20 cellular contexts compared by ENCODE assay signal in genomic region chr3:71816757-71817156, GRCh38. TPM values are rescaled to one million over a fixed set of nuclear protein-coding genes. Genes with fewer than 3 reads are reported as not detected.
A peak's percentile ranks its signal among the peaks of the same experiment; 100 is the strongest.
DNase-seq lines count a peak whose midpoint lies in the region; ATAC-seq and TF ChIP-seq lines count a peak whose summit lies in the region.
"Had no signal": no experiment of that assay in that cellular context is flagged by ENCODE, and none has a peak within 500 bp of the region (broad histone marks: within the 10 kb centered on the region; RNA-seq: fewer than 3 reads in every experiment).

No MANE protein-coding gene starts in this region.

- H3K27me3 ChIP-seq in esophagus muscularis mucosa = no peaks in the 10 kb centered on the region
- H3K27me3 ChIP-seq: BE2C had no signal

- peaks cover 96% of the 10 kb centered on the region for H3K27me3 Mint-ChIP-seq in WTC11 (ENCODE audit: low read depth)

- TF ChIP-seq EP300 in esophagus muscularis mucosa (IDR thresholded peaks at IDR 0.05) = no peak

- TF ChIP-seq POLR2A in esophagus muscularis mucosa (IDR thresholded peaks at IDR 0.05; ENCODE audit: low read depth) = no peak

- no peak overlapping the region for H3K27ac Mint-ChIP-seq in WTC11
- H3K27ac Mint-ChIP-seq: CD4-positive, CD25-positive, alpha-beta regulatory T cell; CD8-positive, alpha-beta memory T cell had no signal

- no peak overlapping the region for H3K4me3 Mint-ChIP-seq in WTC11
- H3K4me3 Mint-ChIP-seq: CD4-positive, CD25-positive, alpha-beta regulatory T cell; CD8-positive, alpha-beta memory T cell had no signal

- POLR2A ChIA-PET in HEK293 (lab: Yijun Ruan, JAX) (no interaction called here), WTC11 (lab: Charles Lee) (no interaction called here)

- no peaks in the 10 kb centered on the region for H3K9me3 Mint-ChIP-seq in WTC11
- H3K9me3 Mint-ChIP-seq: CD4-positive, CD25-positive, alpha-beta regulatory T cell; CD8-positive, alpha-beta memory T cell had no signal

- intact Hi-C loops in esophagus muscularis mucosa (cut with DNase I) = no loop called here

- H3K4me3 ChIP-seq in HEK293 (ENCODE audit: low read depth, low read length) = no peak overlapping the region
- H3K4me3 ChIP-seq in esophagus muscularis mucosa = no peak overlapping the region
- H3K4me3 ChIP-seq: GM12878, GM23248 had no signal

- H3K4me1 Mint-ChIP-seq in WTC11 = peaks cover 23% of the 10 kb centered on the region
- H3K4me1 Mint-ChIP-seq: CD4-positive, CD25-positive, alpha-beta regulatory T cell; CD8-positive, alpha-beta memory T cell had no signal

- H3K36me3 Mint-ChIP-seq in WTC11 = no peaks in the 10 kb centered on the region
- H3K36me3 Mint-ChIP-seq: CD4-positive, CD25-positive, alpha-beta regulatory T cell had no signal

- H3K9me3 ChIP-seq in HEK293 (ENCODE audit: control insufficient read depth, insufficient read depth, low read depth, low read length) (no peaks in the 10 kb centered on the region), esophagus muscularis mucosa (no peaks in the 10 kb centered on the region)
- H3K9me3 ChIP-seq: BE2C had no signal

- WGBS in esophagus muscularis mucosa = 87% methylated on average over 4 of the region's 4 CpGs

- DNase-seq in WTC11 (ENCODE audit: low spot score) = no peak
- peak; percentile 83 for DNase-seq in esophagus muscularis mucosa (ENCODE audit: extremely low spot score)
- DNase-seq in SKM-1 (lab: John Stamatoyannopoulos, UW; ENCODE audit: unreplicated experiment) = no peak
- DNase-seq in NCI-H2171 (lab: John Stamatoyannopoulos, UW) = no peak
- DNase-seq: ACHN; BE2C; C1 segment of cervical spinal cord; CD4-positive, CD25-positive, alpha-beta regulatory T cell; CD8-positive, alpha-beta memory T cell; COR-L47; DMS 273 treated with DMSO at 0.1 percent for 48 hours; DMS53; DND-41; EL had no signal

- TF ChIP-seq CTCF in HEK293 (tag by site-specific recombination; IDR thresholded peaks at IDR 0.05) (no peak), WTC11 (IDR thresholded peaks at IDR 0.05) (no peak), esophagus muscularis mucosa (IDR thresholded peaks at IDR 0.05) (no peak)

- no peaks in the 10 kb centered on the region for H3K36me3 ChIP-seq in HEK293 (ENCODE audit: control insufficient read depth in 2 of 2, insufficient read depth in 1 of 2, low read length in 2 of 2)
- no peaks in the 10 kb centered on the region for H3K36me3 ChIP-seq in esophagus muscularis mucosa
- H3K36me3 ChIP-seq: BE2C had no signal

- peak; percentile 49; the same call in 1 of the 2 replicates for ATAC-seq in WTC11
- ATAC-seq in HG02884 (IDR thresholded peaks at IDR 0.05; ENCODE audit: unreplicated experiment) = no peak
- no peak for ATAC-seq in HG03039 (IDR thresholded peaks at IDR 0.05; ENCODE audit: unreplicated experiment)
- ATAC-seq: GM12878 had no signal

- H3K4me1 ChIP-seq in HEK293 (ENCODE audit: control insufficient read depth, insufficient read depth, low read length) = no peaks in the 10 kb centered on the region
- peaks cover 0 to 9% (median 7%) of the 10 kb centered on the region in 4 donors for H3K4me1 ChIP-seq in esophagus muscularis mucosa
- H3K4me1 ChIP-seq: BE2C had no signal

- no peak overlapping the region for H3K27ac ChIP-seq in HEK293 (ENCODE audit: extremely low read depth, low read depth, low read length)
- no peak overlapping the region for H3K27ac ChIP-seq in esophagus muscularis mucosa (replicated peaks in 1 of 4)
- H3K27ac ChIP-seq: GM23248 had no signal

- CTCF ChIA-PET in HEK293 (lab: Yijun Ruan, JAX) = no interaction called here
- CTCF ChIA-PET in WTC11 (lab: Charles Lee) = interaction anchor here (1.0 to 2.7 kb wide), 2 partner anchors 88 to 136 kb away, joined by 3 to 9 read pairs; no protein-coding TSS in a partner anchor

TF ChIP-seq in HEK293, 187 proteins besides CTCF, POLR2A, EP300 and RAD21:
- TF ChIP-seq ZNF473 (tag by site-specific recombination; IDR thresholded peaks at IDR 0.05) = no peak
- TF ChIP-seq ZNF10 (tag by site-specific recombination; IDR thresholded peaks at IDR 0.05) = peak; percentile 60; the same call in 1 of the 2 replicates

TF ChIP-seq in WTC11, 78 proteins besides CTCF, POLR2A, EP300 and RAD21:
- TF ChIP-seq ELF4 (CRISPR knock-in tag; IDR thresholded peaks at IDR 0.05; ENCODE audit: low read depth) (no peak), E2F1 (CRISPR knock-in tag; IDR thresholded peaks at IDR 0.05) (no peak), ZNF263 (CRISPR knock-in tag; IDR thresholded peaks at IDR 0.05; ENCODE audit: low read depth) (no peak), ZNF671 (CRISPR knock-in tag; IDR thresholded peaks at IDR 0.05) (no peak), TP53 (CRISPR knock-in tag; IDR thresholded peaks at IDR 0.05) (no peak), ATF1 (CRISPR knock-in tag; IDR thresholded peaks at IDR 0.05) (no peak)

RNA-seq across cellular contexts. Expression of gene PROK2, which starts 31.8 kb away (rescaled TPM):
- total RNA-seq in WTC11 (2021) = 0.92 to 2.0 TPM (median 1.4 TPM) in 3 replicates
- total RNA-seq in esophagus muscularis mucosa = 1 to 10 TPM in 1 of 4 donors, under 1 TPM in 2, not detected in 1; 0.29 to 2.0 (median 0.71) TPM
- total RNA-seq: G401, GM12878, GM23248 had no signal
